ENCODE assay signal across 8 cellular contexts in genomic region chr2:219177594-219178376, GRCh38.
DNase-seq lines count a peak whose midpoint lies in the region; ATAC-seq and TF ChIP-seq lines count a peak whose summit lies in the region.

Gene RETREG2 (plus strand): TSS chr2:219178275. CDS start chr2:219178353, 78 bp downstream.

- H3K27ac ChIP-seq in C4-2B, result peak within 1 kb of the TSS; percentile 89

- DNase-seq in HK-2 (ENCODE audit: unreplicated experiment) (peak; percentile 92), NK-92 (lab: John Stamatoyannopoulos, UW; ENCODE audit: unreplicated experiment) (peak; percentile 24), medulla oblongata (ENCODE audit: extremely low spot score) (peak; percentile 92)
- peak; percentile 47 to 65 for DNase-seq in activated CD8-positive, alpha-beta memory T cell treated with anti-CD3 and anti-CD28 coated beads for 1 hour (ENCODE audit: extremely low read depth in 1 of 2, low read depth in 1 of 2)
- DNase-seq in effector CD8-positive, alpha-beta T cell (lab: John Stamatoyannopoulos, UW), result peak; percentile 67
- DNase-seq in stimulated activated CD8-positive, alpha-beta memory T cell treated with anti-CD3 and anti-CD28 coated beads, Interleukin-12 subunit alpha, Interleukin-12 subunit beta, amount 100 ng/mL, for 1 hour (ENCODE audit: low read depth), result peak; percentile 66

- peak; percentile 67 for TF ChIP-seq CTCF in C4-2B (conservative IDR thresholded peaks at IDR 0.05)

- ATAC-seq in GM19351 (IDR thresholded peaks at IDR 0.05; ENCODE audit: unreplicated experiment), result peak; percentile 37

Comparison
In these comparisons a context has a peak if more than half of its experiments do, and no peak if none do; other contexts are left out.
1. Peak in every context shown above with its lines: DNase-seq, ATAC-seq and H3K27ac ChIP-seq.
2. DNase-seq: peak in every context shown above with its lines; median percentile 92 in HK-2; 92 in medulla oblongata; 67 in effector CD8-positive, alpha-beta T cell; 66 in stimulated activated CD8-positive, alpha-beta memory T cell treated with anti-CD3 and anti-CD28 coated beads, Interleukin-12 subunit alpha, Interleukin-12 subunit beta, amount 100 ng/mL, for 1 hour; 56 in activated CD8-positive, alpha-beta memory T cell treated with anti-CD3 and anti-CD28 coated beads for 1 hour; 24 in NK-92.